Comparison of ENCODE assay signal across 1 cellular context in the genomic region with DNA sequence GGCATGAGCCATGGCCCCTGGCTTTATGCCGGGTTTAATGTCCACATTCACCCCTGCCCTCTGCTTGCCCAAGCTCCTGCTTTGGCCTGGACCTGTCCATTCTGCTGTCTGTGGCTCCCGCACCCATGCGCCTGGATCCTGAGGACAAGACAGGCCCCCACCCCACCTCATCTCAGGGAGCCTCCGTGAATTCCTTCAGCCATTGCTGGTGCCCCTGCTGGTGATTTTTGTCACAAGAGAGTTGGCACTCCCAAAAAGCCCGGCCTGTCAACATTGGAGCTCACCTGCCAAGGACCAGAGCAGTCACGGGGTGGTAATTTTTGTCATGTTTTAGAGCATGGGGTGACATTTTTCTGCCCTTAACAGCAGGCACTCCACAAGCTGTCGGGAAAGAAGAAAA.
TF ChIP-seq lines count a peak whose summit lies in the region.

No MANE protein-coding gene starts in this region.

TF ChIP-seq in GM23338, 12 proteins besides CTCF, POLR2A, EP300 and RAD21 (continued from another document):
- TF ChIP-seq, protein P1, sequence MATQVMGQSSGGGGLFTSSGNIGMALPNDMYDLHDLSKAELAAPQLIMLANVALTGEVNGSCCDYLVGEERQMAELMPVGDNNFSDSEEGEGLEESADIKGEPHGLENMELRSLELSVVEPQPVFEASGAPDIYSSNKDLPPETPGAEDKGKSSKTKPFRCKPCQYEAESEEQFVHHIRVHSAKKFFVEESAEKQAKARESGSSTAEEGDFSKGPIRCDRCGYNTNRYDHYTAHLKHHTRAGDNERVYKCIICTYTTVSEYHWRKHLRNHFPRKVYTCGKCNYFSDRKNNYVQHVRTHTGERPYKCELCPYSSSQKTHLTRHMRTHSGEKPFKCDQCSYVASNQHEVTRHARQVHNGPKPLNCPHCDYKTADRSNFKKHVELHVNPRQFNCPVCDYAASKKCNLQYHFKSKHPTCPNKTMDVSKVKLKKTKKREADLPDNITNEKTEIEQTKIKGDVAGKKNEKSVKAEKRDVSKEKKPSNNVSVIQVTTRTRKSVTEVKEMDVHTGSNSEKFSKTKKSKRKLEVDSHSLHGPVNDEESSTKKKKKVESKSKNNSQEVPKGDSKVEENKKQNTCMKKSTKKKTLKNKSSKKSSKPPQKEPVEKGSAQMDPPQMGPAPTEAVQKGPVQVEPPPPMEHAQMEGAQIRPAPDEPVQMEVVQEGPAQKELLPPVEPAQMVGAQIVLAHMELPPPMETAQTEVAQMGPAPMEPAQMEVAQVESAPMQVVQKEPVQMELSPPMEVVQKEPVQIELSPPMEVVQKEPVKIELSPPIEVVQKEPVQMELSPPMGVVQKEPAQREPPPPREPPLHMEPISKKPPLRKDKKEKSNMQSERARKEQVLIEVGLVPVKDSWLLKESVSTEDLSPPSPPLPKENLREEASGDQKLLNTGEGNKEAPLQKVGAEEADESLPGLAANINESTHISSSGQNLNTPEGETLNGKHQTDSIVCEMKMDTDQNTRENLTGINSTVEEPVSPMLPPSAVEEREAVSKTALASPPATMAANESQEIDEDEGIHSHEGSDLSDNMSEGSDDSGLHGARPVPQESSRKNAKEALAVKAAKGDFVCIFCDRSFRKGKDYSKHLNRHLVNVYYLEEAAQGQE (IDR thresholded peaks at IDR 0.05; ENCODE audit: unreplicated experiment): no peak
- TF ChIP-seq NANOG (IDR thresholded peaks at IDR 0.05; ENCODE audit: borderline replicate concordance) (no peak), STAT1 (IDR thresholded peaks at IDR 0.05; ENCODE audit: unreplicated experiment) (no peak), ZNF114 (CRISPR knock-in tag; IDR thresholded peaks at IDR 0.05) (no peak), EZH2 (IDR thresholded peaks at IDR 0.05; ENCODE audit: low read depth, unreplicated experiment) (no peak)
